21 cellular contexts compared by ENCODE assay signal in the genomic region with DNA sequence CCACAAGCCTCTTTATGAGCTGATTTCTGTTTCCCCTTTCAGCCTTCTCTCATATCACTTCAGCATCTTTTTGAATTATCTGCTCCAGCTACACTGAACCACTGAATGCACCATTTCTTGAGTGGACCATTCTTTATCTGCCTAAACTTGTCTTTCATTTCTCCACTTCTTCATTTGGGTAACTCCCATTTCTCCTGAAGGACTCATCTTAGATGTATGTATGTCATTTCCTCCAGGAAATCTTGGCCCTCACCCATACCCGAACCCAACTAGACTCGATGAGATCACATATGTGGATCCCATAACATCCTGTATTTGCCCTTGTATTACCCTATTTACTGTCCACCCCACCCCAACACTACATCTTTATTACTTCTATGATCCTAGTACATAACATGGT.
"Had no signal": no experiment of that assay in that cellular context is flagged by ENCODE, and none has a peak within 500 bp of the region (broad histone marks: within the 10 kb centered on the region; RNA-seq: fewer than 3 reads in every experiment).

No MANE protein-coding gene starts in this region.

- H3K27me3 Mint-ChIP-seq: memory B cell; progenitor cell of endocrine pancreas; stimulated activated naive CD8-positive, alpha-beta T cell treated with anti-CD3 and anti-CD28 coated beads, Interleukin-15, amount 100 ng/mL, for 72 hours; type B pancreatic cell had no signal

- H3K9me3 ChIP-seq: left ventricle myocardium inferior, mucosa of descending colon, ovary, right atrium auricular region, right lobe of liver, tibial nerve, uterus had no signal

- H3K4me1 ChIP-seq: left ventricle myocardium inferior, right atrium auricular region, right lobe of liver, uterus had no signal

- H3K4me3 Mint-ChIP-seq: memory B cell; naive thymus-derived CD4-positive, alpha-beta T cell; natural killer cell treated with Interleukin-12 subunit alpha and Interleukin-12 subunit beta and Interleukin-15 and Interleukin-18, amount 100 ng/mL, for 72 hours; stimulated activated effector memory CD8-positive, alpha-beta T cell treated with anti-CD3 and anti-CD28 coated beads, Interleukin-12 subunit alpha, Interleukin-12 subunit beta, amount 100 ng/mL, for 72 hours; stimulated activated naive CD8-positive, alpha-beta T cell treated with anti-CD3 and anti-CD28 coated beads, Interleukin-15, amount 100 ng/mL, for 72 hours; type B pancreatic cell had no signal

- H3K36me3 Mint-ChIP-seq: memory B cell; naive thymus-derived CD4-positive, alpha-beta T cell; natural killer cell treated with Interleukin-12 subunit alpha and Interleukin-12 subunit beta and Interleukin-15 and Interleukin-18, amount 100 ng/mL, for 72 hours; stimulated activated effector memory CD8-positive, alpha-beta T cell treated with anti-CD3 and anti-CD28 coated beads, Interleukin-12 subunit alpha, Interleukin-12 subunit beta, amount 100 ng/mL, for 72 hours; type B pancreatic cell had no signal

- H3K27ac Mint-ChIP-seq: memory B cell; naive thymus-derived CD4-positive, alpha-beta T cell; natural killer cell treated with Interleukin-12 subunit alpha and Interleukin-12 subunit beta and Interleukin-15 and Interleukin-18, amount 100 ng/mL, for 72 hours; progenitor cell of endocrine pancreas; stimulated activated effector memory CD8-positive, alpha-beta T cell treated with anti-CD3 and anti-CD28 coated beads, Interleukin-12 subunit alpha, Interleukin-12 subunit beta, amount 100 ng/mL, for 72 hours; stimulated activated naive CD8-positive, alpha-beta T cell treated with anti-CD3 and anti-CD28 coated beads, Interleukin-15, amount 100 ng/mL, for 72 hours; type B pancreatic cell had no signal

- H3K27ac ChIP-seq: left ventricle myocardium inferior, ovary, right atrium auricular region, right lobe of liver, tibial nerve, uterus had no signal

- H3K27me3 ChIP-seq: ovary, right atrium auricular region, right lobe of liver, tibial nerve, uterus had no signal

- H3K4me1 Mint-ChIP-seq: memory B cell; naive thymus-derived CD4-positive, alpha-beta T cell; stimulated activated effector memory CD8-positive, alpha-beta T cell treated with anti-CD3 and anti-CD28 coated beads, Interleukin-12 subunit alpha, Interleukin-12 subunit beta, amount 100 ng/mL, for 72 hours; stimulated activated naive CD8-positive, alpha-beta T cell treated with anti-CD3 and anti-CD28 coated beads, Interleukin-15, amount 100 ng/mL, for 72 hours had no signal

- H3K4me2 ChIP-seq: smooth muscle cell had no signal

- ATAC-seq: mucosa of descending colon; naive thymus-derived CD4-positive, alpha-beta T cell; natural killer cell treated with Interleukin-12 subunit alpha and Interleukin-12 subunit beta and Interleukin-15 and Interleukin-18, amount 100 ng/mL, for 72 hours; right lobe of liver; stimulated activated effector memory CD8-positive, alpha-beta T cell treated with anti-CD3 and anti-CD28 coated beads, Interleukin-12 subunit alpha, Interleukin-12 subunit beta, amount 100 ng/mL, for 72 hours; stimulated activated naive CD8-positive, alpha-beta T cell treated with anti-CD3 and anti-CD28 coated beads, Interleukin-15, amount 100 ng/mL, for 72 hours had no signal

- H3K36me3 ChIP-seq: left ventricle myocardium inferior, ovary, right atrium auricular region, right lobe of liver, tibial nerve, uterus had no signal

- H3K4me3 ChIP-seq: left ventricle myocardium inferior, lung, mucosa of descending colon, ovary, right atrium auricular region, right lobe of liver, smooth muscle cell, tibial nerve, uterus had no signal

- H3K9me3 Mint-ChIP-seq: memory B cell; stimulated activated effector memory CD8-positive, alpha-beta T cell treated with anti-CD3 and anti-CD28 coated beads, Interleukin-12 subunit alpha, Interleukin-12 subunit beta, amount 100 ng/mL, for 72 hours; stimulated activated naive CD8-positive, alpha-beta T cell treated with anti-CD3 and anti-CD28 coated beads, Interleukin-15, amount 100 ng/mL, for 72 hours; type B pancreatic cell had no signal

- DNase-seq: hippocampal formation; left ventricle myocardium inferior; midbrain; mucosa of descending colon; naive thymus-derived CD4-positive, alpha-beta T cell; ovary; right lobe of liver; stimulated activated CD4-positive, alpha-beta T cell treated with anti-CD3 and anti-CD28 coated beads, Interleukin-4, amount 100 ng/mL, for 24 hours; stimulated activated naive CD4-positive, alpha-beta T cell; stimulated activated naive CD8-positive, alpha-beta T cell treated with anti-CD3 and anti-CD28 coated beads, Interleukin-15, amount 100 ng/mL, for 72 hours; substantia nigra; uterus had no signal
